In genomic region chr1:225578247-225578646, GRCh38 we compare ENCODE assay signal across 1 cellular context.
TF ChIP-seq lines count a peak whose summit lies in the region.

No MANE protein-coding gene starts in this region.

TF ChIP-seq in H1, 55 proteins besides CTCF, POLR2A, EP300 and RAD21 (continued from another document):
- TF ChIP-seq ATF2 (IDR thresholded peaks at IDR 0.05; ENCODE audit: low read length) (no peak), RNF2 (IDR thresholded peaks at IDR 0.05; ENCODE audit: borderline replicate concordance, low read depth, low read length, missing control alignments, poor library complexity, severe bottlenecking) (no peak)
TF ChIP-seq in H1: peak in this region for 0.
